In genomic region chr19:7903244-7904073, GRCh38 we compare ENCODE assay signal across 8 cellular contexts. TPM values are rescaled to one million over a fixed set of nuclear protein-coding genes. Genes with fewer than 3 reads are reported as not detected.
DNase-seq lines count a peak whose midpoint lies in the region; ATAC-seq and TF ChIP-seq lines count a peak whose summit lies in the region.

TSS of gene MAP2K7 (plus strand) at chr19:7903877. CDS start at chr19:7903945, 68 bp downstream.

- intact Hi-C loops in aorta (cut with DNase I) = loop anchor here in 1 of 2 donors (1.0 kb wide), 2 partner anchors 17 to 73 kb away; partner anchors contain the start of genes EVI5L and SNAPC2

- peak; percentile 73 for ATAC-seq in GM18508 (IDR thresholded peaks at IDR 0.05; ENCODE audit: insufficient read depth, unreplicated experiment)
- peak; percentile 90 for ATAC-seq in HG03025 (IDR thresholded peaks at IDR 0.05; ENCODE audit: low FRiP score, unreplicated experiment)
- ATAC-seq in aorta (ENCODE audit: low FRiP score) = peak; percentile 96

- H3K4me1 ChIP-seq in rectal smooth muscle tissue (ENCODE audit: control insufficient read depth, insufficient read depth, low read length) = peaks cover 16% of the 10 kb centered on the region
- no peaks in the 10 kb centered on the region for H3K4me1 ChIP-seq in aorta (ENCODE audit: control insufficient read depth in 1 of 2, insufficient read depth in 2 of 2, low read length in 2 of 2)

- DNase-seq in NCI-H2029 treated with DMSO at 0.1 percent for 48 hours (lab: John Stamatoyannopoulos, UW) = peak; percentile 92
- DNase-seq in T-helper 9 cell = peak; percentile 100
- DNase-seq in astrocyte of the cerebellum (ENCODE audit: low read depth) = peak; percentile 98
- DNase-seq in hepatic stellate cell (ENCODE audit: low spot score) = peak; percentile 100
- DNase-seq in aorta = peak; percentile 100

- H3K4me3 ChIP-seq in astrocyte of the cerebellum (ENCODE audit: low read depth, low read length) (peak within 1 kb of the TSS; percentile 86), rectal smooth muscle tissue (ENCODE audit: low read length) (peak within 1 kb of the TSS; percentile 89), aorta (ENCODE audit: low read length in 2 of 2) (peak within 1 kb of the TSS; percentile 5 to 69)

- peak within 1 kb of the TSS; percentile 82 for H3K9ac ChIP-seq in rectal smooth muscle tissue (ENCODE audit: low read length)

- in situ Hi-C loops in astrocyte of the cerebellum (cut with HindIII; ENCODE audit: low sequenced_read_pairs) = no loop called here

- 0 to 1% methylated on average over 80 to 89 of the region's 89 CpGs for WGBS in aorta, 2 donors

- H3K27ac ChIP-seq in rectal smooth muscle tissue (ENCODE audit: low read depth, low read length) = peak within 1 kb of the TSS; percentile 86
- peak within 1 kb of the TSS in 1 of 2 donors; percentile 23 for H3K27ac ChIP-seq in aorta (ENCODE audit: low read depth in 1 of 2, low read length in 2 of 2)

- peak; percentile 61 for TF ChIP-seq CTCF in astrocyte of the cerebellum (IDR thresholded peaks at IDR 0.05; ENCODE audit: low read depth, low read length, missing control alignments)

- H3K27me3 ChIP-seq in rectal smooth muscle tissue (ENCODE audit: control insufficient read depth, insufficient read depth, low read length) = no peaks in the 10 kb centered on the region
- H3K27me3 ChIP-seq in aorta (ENCODE audit: control insufficient read depth in 1 of 2, insufficient read depth in 2 of 2, low read length in 1 of 2) = no peaks in the 10 kb centered on the region

- no peaks in the 10 kb centered on the region for H3K9me3 ChIP-seq in aorta (ENCODE audit: control insufficient read depth, low read length)

- no peaks in the 10 kb centered on the region for H3K36me3 ChIP-seq in rectal smooth muscle tissue (ENCODE audit: control insufficient read depth, insufficient read depth, low read length)
- H3K36me3 ChIP-seq in aorta (ENCODE audit: control insufficient read depth in 1 of 2, insufficient read depth in 2 of 2, low read length in 1 of 2) = no peaks in the 10 kb centered on the region

RNA-seq across cellular contexts. Expression of gene MAP2K7, which starts in this region (rescaled TPM):
- total RNA-seq in aorta = 10 to 100 TPM; 26.6 to 34.3 TPM
- polyA plus RNA-seq in aorta = 10 to 100 TPM; 14.7 to 23.3 TPM

Comparison
In these comparisons a context has a peak if more than half of its experiments do, and no peak if none do; other contexts are left out.
1. H3K4me3 ChIP-seq: peak in every context shown above with its lines; median percentile 89 in rectal smooth muscle tissue; 86 in astrocyte of the cerebellum; 37 in aorta.